In the genomic region with DNA sequence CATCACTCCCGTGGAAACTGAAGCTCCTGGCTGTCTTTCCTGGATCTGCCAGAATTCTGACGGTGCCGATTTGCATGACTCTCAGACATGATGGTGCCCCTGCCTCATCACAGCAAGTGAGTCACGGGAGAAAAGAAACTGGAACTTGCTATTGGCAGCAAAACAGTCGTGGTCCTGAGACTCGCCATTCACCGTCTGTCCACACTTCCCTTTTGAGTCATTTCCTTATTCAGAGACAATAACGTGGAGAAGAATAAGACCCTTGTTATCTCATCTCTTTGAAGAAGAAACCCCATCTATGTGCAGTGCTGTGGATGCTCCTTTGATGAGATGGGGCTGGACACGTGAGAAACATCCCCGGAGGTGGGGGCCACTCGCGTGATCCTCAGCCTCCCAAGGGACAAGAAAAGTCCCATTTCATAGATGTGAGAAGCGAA, we compare ENCODE assay signal across 8 cellular contexts.
DNase-seq lines count a peak whose midpoint lies in the region; ATAC-seq lines count a peak whose summit lies in the region.

No MANE protein-coding gene starts in this region.

- peak; percentile 29 for ATAC-seq in GM18520 (IDR thresholded peaks at IDR 0.05; ENCODE audit: unreplicated experiment)
- peak; percentile 48 for ATAC-seq in GM21786 (IDR thresholded peaks at IDR 0.05; ENCODE audit: unreplicated experiment)

- DNase-seq in MV-4-11 (lab: John Stamatoyannopoulos, UW) (peak; percentile 90), foreskin melanocyte (peak; percentile 94), NCI-H1417 (lab: John Stamatoyannopoulos, UW) (no peak), NCI-H2029 (lab: John Stamatoyannopoulos, UW) (no peak), NCI-H2171 treated with DMSO at 0.1 percent for 48 hours (lab: John Stamatoyannopoulos, UW) (no peak)
- DNase-seq in stimulated activated CD4-positive, alpha-beta T cell treated with anti-CD3 and anti-CD28 coated beads, Interleukin-12 subunit alpha, Interleukin-12 subunit beta, amount 100 ng/mL, for 4 hours: no peak

Comparison
In these comparisons a context has a peak if more than half of its experiments do, and no peak if none do; other contexts are left out.
1. DNase-seq: peak in MV-4-11 (single experiment) and foreskin melanocyte (single experiment); none in NCI-H1417 (0 of 3), NCI-H2029 (single experiment), stimulated activated CD4-positive, alpha-beta T cell treated with anti-CD3 and anti-CD28 coated beads, Interleukin-12 subunit alpha, Interleukin-12 subunit beta, amount 100 ng/mL, for 4 hours (single experiment) and NCI-H2171 treated with DMSO at 0.1 percent for 48 hours (single experiment).